16 cellular contexts compared by ENCODE assay signal in the genomic region with DNA sequence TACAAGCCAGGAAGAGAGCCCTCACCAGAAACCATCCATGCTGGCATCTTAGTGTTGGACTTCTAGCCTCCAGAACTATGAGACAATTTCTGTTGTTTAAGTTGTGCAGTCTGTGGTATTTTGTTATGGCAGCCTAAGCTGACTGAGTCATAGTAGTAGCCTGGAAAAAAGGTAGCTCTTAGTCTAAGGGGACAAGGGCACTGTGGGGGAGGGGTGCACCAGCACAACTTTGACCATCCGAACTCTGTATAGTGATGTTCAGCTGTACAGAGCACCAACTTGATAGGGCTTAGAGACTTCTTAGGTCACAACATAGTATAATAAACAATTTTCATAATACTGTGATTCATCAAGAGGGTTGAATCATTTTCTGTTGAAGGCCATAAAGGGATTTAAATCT. TPM values are rescaled to one million over a fixed set of nuclear protein-coding genes. Genes with fewer than 3 reads are reported as not detected.
DNase-seq lines count a peak whose midpoint lies in the region; ATAC-seq, FAIRE-seq and TF ChIP-seq lines count a peak whose summit lies in the region.
"Had no signal": no experiment of that assay in that cellular context is flagged by ENCODE, and none has a peak within 500 bp of the region (broad histone marks: within the 10 kb centered on the region; RNA-seq: fewer than 3 reads in every experiment).

No MANE protein-coding gene starts in this region.

- POLR2A ChIA-PET in CD4-positive, alpha-beta T cell (lab: Charles Lee) = interaction anchor here (1.9 kb wide), 1 partner anchor 14 kb away, joined by 9 read pairs; a partner anchor contains a TSS
- POLR2A ChIA-PET in HEK293 (lab: Yijun Ruan, JAX) = interaction anchor here (1.0 to 1.6 kb wide), 2 partner anchors 9 to 14 kb away, joined by 3 to 10 read pairs; a partner anchor contains a TSS
- POLR2A ChIA-PET in K562 (lab: Yijun Ruan, JAX) = interaction anchor here (2.3 to 2.6 kb wide), 3 partner anchors 9 to 13 kb away, joined by 8 to 20 read pairs (median 11); a partner anchor contains a TSS

- H3K4me3 ChIP-seq in HEK293 (ENCODE audit: low read depth, low read length) (no peak overlapping the region), K562 (no peak overlapping the region), mucosa of descending colon (no peak overlapping the region), MM.1S (ENCODE audit: low read length) (no peak overlapping the region)
- H3K4me3 ChIP-seq: SK-N-MC had no signal

- 0 out of 2 replicates have a peak, but pooled peaks cover 2% of the 10 kb centered on the region for H3K4me1 ChIP-seq in HEK293 (ENCODE audit: control insufficient read depth, insufficient read depth, low read length)
- H3K4me1 ChIP-seq in K562 (replicated peaks in 1 of 2; ENCODE audit: control insufficient read depth in 2 of 2, insufficient read depth in 2 of 2, low read length in 2 of 2) = no peaks in the 10 kb centered on the region
- no peaks in the 10 kb centered on the region for H3K4me1 ChIP-seq in mucosa of descending colon (ENCODE audit: low read depth)
- peaks cover 15% of the 10 kb centered on the region; the same call in 1 of the 2 replicates for H3K4me1 ChIP-seq in MM.1S (ENCODE audit: low read length)

- H3K27ac Mint-ChIP-seq in CD4-positive, alpha-beta T cell = peak overlapping the region; percentile 62

- FAIRE-seq in K562 (lab: Jason Lieb, UNC) = no peak
- FAIRE-seq: endometrium, kidney had no signal

- no peak overlapping the region for H2AFZ ChIP-seq in K562 (ENCODE audit: low read depth, low read length)
- no peak overlapping the region for H2AFZ ChIP-seq in MM.1S (ENCODE audit: low read length)

- H3K27ac ChIP-seq in CD4-positive, alpha-beta T cell (ENCODE audit: low read depth, low read length) = no peak overlapping the region
- H3K27ac ChIP-seq in HEK293 (ENCODE audit: extremely low read depth, low read depth, low read length) (no peak overlapping the region), K562 (ENCODE audit: extremely low read depth, low read depth, low read length) (no peak overlapping the region), MM.1S (ENCODE audit: low read length) (no peak overlapping the region)
- H3K27ac ChIP-seq: SK-N-MC had no signal

- CTCF ChIA-PET in CD4-positive, alpha-beta T cell (lab: Charles Lee) = no interaction called here
- CTCF ChIA-PET in HEK293 (lab: Yijun Ruan, JAX) (interaction anchor here (0.7 to 1.0 kb wide), 2 partner anchors 13 to 31 kb away, joined by 4 to 5 read pairs; no protein-coding TSS in a partner anchor), K562 (lab: Yijun Ruan, JAX; ENCODE audit: low intra/inter-chr PET ratio) (no interaction called here)

- H3K4me3 Mint-ChIP-seq in CD4-positive, alpha-beta T cell = no peak overlapping the region
- H3K4me3 Mint-ChIP-seq: neural crest cell had no signal

- DNase-seq in CD4-positive, alpha-beta T cell = no peak
- DNase-seq in K562 (ENCODE audit: extremely low read depth in 1 of 4, low spot score in 3 of 4) (no peak), mucosa of descending colon (no peak), MM.1S (no peak), DMS114 treated with DMSO at 0.1 percent for 48 hours (lab: John Stamatoyannopoulos, UW; ENCODE audit: unreplicated experiment) (no peak)
- DNase-seq: activated CD4-positive, alpha-beta T cell treated with anti-CD3 and anti-CD28 coated beads for 1 hour; amygdala; DMS53; kidney; NCI-H1105; NCI-H748 treated with DMSO at 0.1 percent for 48 hours had no signal

- no peak for ATAC-seq in CD4-positive, alpha-beta T cell (ENCODE audit: poor library complexity)
- ATAC-seq in K562 (peak; percentile 54; the same call in 2 of the 3 replicates), mucosa of descending colon (peak; percentile 46), GM21825 (IDR thresholded peaks at IDR 0.05; ENCODE audit: unreplicated experiment) (no peak)

- 76% methylated on average over 1 of the region's 1 CpG for WGBS in K562 (ENCODE audit: insufficient coverage, low coverage, missing lambda C conversion rate)

- TF ChIP-seq EP300 in K562 (IDR thresholded peaks at IDR 0.05; ENCODE audit: low read length) = no peak

- H3K4me2 ChIP-seq in K562 (ENCODE audit: insufficient read depth, low read length) (no peak overlapping the region), MM.1S (ENCODE audit: low read depth, low read length) (no peak overlapping the region)

- H3K4me1 Mint-ChIP-seq in CD4-positive, alpha-beta T cell (ENCODE audit: low read depth) = peaks cover 28% of the 10 kb centered on the region

- TF ChIP-seq POLR2A in K562 (conservative IDR thresholded peaks at IDR 0.05) = no peak

- H3K36me3 ChIP-seq in HEK293 (ENCODE audit: control insufficient read depth in 2 of 2, insufficient read depth in 1 of 2, low read length in 2 of 2) = peaks cover 21 to 37% of the 10 kb centered on the region in 2 experiments
- H3K36me3 ChIP-seq in K562 (ENCODE audit: control insufficient read depth, insufficient read depth, low read length) = peaks cover 41% of the 10 kb centered on the region
- H3K36me3 ChIP-seq in mucosa of descending colon (ENCODE audit: low read depth) = peaks cover 11% of the 10 kb centered on the region
- no peaks in the 10 kb centered on the region for H3K36me3 ChIP-seq in MM.1S (replicated peaks; ENCODE audit: insufficient read depth, low read length)

- H3K79me2 ChIP-seq in K562 (ENCODE audit: control insufficient read depth, insufficient read depth, low read length) (peaks cover 12% of the 10 kb centered on the region), MM.1S (ENCODE audit: low read length) (peaks cover 7% of the 10 kb centered on the region)

- BruUV-seq in K562 (replicated peaks; lab: Mats Ljungman, UMichigan) = no TSS peak

- H3F3A ChIP-seq in MM.1S (ENCODE audit: insufficient read depth, low read length) = no peaks in the 10 kb centered on the region

- no peaks in the 10 kb centered on the region for H3K9me3 ChIP-seq in CD4-positive, alpha-beta T cell (ENCODE audit: control insufficient read depth, low read length)
- H3K9me3 ChIP-seq in HEK293 (ENCODE audit: control insufficient read depth, insufficient read depth, low read depth, low read length) (no peaks in the 10 kb centered on the region), K562 (replicated peaks; ENCODE audit: control insufficient read depth, insufficient read depth, low read depth, low read length) (no peaks in the 10 kb centered on the region), mucosa of descending colon (no peaks in the 10 kb centered on the region), MM.1S (replicated peaks; ENCODE audit: insufficient read depth, low read length) (no peaks in the 10 kb centered on the region)

- no peak for TF ChIP-seq RAD21 in K562 (CRISPR knock-in tag; conservative IDR thresholded peaks at IDR 0.05 in 1 of 2, IDR thresholded peaks at IDR 0.05 in 1 of 2)

- H4K20me1 ChIP-seq in K562 (replicated peaks; ENCODE audit: control insufficient read depth, insufficient read depth, low read length) (0 out of 2 replicates have a peak, but pooled peaks cover under 1% of the 10 kb centered on the region), MM.1S (ENCODE audit: insufficient read depth, low read length) (no peaks in the 10 kb centered on the region)

- in situ Hi-C loops in K562 (cut with MboI) = no loop called here

- H3K9ac ChIP-seq in K562 (ENCODE audit: insufficient read depth in 1 of 2, low read depth in 2 of 2, low read length in 2 of 2) (no peak overlapping the region), MM.1S (ENCODE audit: low read length) (no peak overlapping the region)

- H3K9me1 ChIP-seq in K562 (ENCODE audit: control insufficient read depth, insufficient read depth, low read length) = no peaks in the 10 kb centered on the region

- no peaks in the 10 kb centered on the region for H3K27me3 ChIP-seq in CD4-positive, alpha-beta T cell (ENCODE audit: control insufficient read depth, insufficient read depth, low read length)
- H3K27me3 ChIP-seq in K562 (ENCODE audit: control insufficient read depth in 2 of 2, insufficient read depth in 2 of 2, low read length in 2 of 2) (no peaks in the 10 kb centered on the region), MM.1S (replicated peaks; ENCODE audit: insufficient read depth, low read length) (no peaks in the 10 kb centered on the region)

- H3K27me3 Mint-ChIP-seq in CD4-positive, alpha-beta T cell = no peaks in the 10 kb centered on the region

- TF ChIP-seq CTCF in CD4-positive, alpha-beta T cell (IDR thresholded peaks at IDR 0.05) = no peak
- no peak for TF ChIP-seq CTCF in HEK293 (tag by site-specific recombination; IDR thresholded peaks at IDR 0.05)
- no peak for TF ChIP-seq CTCF in K562 (IDR thresholded peaks at IDR 0.05 in 2 of 3, conservative IDR thresholded peaks at IDR 0.05 in 1 of 3; ENCODE audit: insufficient read depth in 2 of 3, low read depth in 1 of 3, low read length in 3 of 3)
- no peak for TF ChIP-seq CTCF in mucosa of descending colon (IDR thresholded peaks at IDR 0.05)
- no peak for TF ChIP-seq CTCF in MM.1S (IDR thresholded peaks at IDR 0.05; ENCODE audit: low read length)

- intact Hi-C loops in CD4-positive, alpha-beta T cell (cut with DNase I, micrococcal nuclease) = no loop called here
- intact Hi-C loops in K562 (cut with micrococcal nuclease) (no loop called here), mucosa of descending colon (cut with DNase I, micrococcal nuclease) (no loop called here)

- H3K9me3 Mint-ChIP-seq in CD4-positive, alpha-beta T cell = no peaks in the 10 kb centered on the region

- H3K36me3 Mint-ChIP-seq in CD4-positive, alpha-beta T cell (ENCODE audit: low read depth) = peaks cover 63% of the 10 kb centered on the region

- no peaks in the 10 kb centered on the region for H3K9me2 ChIP-seq in MM.1S (replicated peaks; ENCODE audit: insufficient read depth, low read length)

RNA-seq across cellular contexts. Expression of a gene that starts 14.3 kb away (rescaled TPM):
- 10 to 100 TPM; 21.4 to 22.6 TPM for total RNA-seq in CD4-positive, alpha-beta T cell
- total RNA-seq in K562 (2011; cell fraction: chromatin; rRNA removed; ENCODE audit: low replicate concordance) = 14.7 and 24.0 TPM in 2 replicates
- total RNA-seq in K562 (2011; cell fraction: nucleolus; rRNA removed) = 12.2 and 12.6 TPM in 2 replicates
- 24.9 and 39.0 TPM in 2 replicates for total RNA-seq in K562 (2011; cell fraction: nucleoplasm; rRNA removed)
- 18.3 and 24.5 TPM in 2 replicates for total RNA-seq in K562 (2014; rRNA removed)
- 46.5 and 54.1 TPM in 2 replicates for total RNA-seq in K562 (2014; rRNA removed; fragmentation: Illumina TruSeq; extraction: Trizol)
- total RNA-seq in K562 (2015; rRNA removed; fragmentation: Illumina TruSeq; extraction: Trizol) = 38.1 and 39.4 TPM in 2 replicates
- total RNA-seq in K562 (2021) = 54.1 and 61.8 TPM in 2 replicates
- 34.9 and 38.3 TPM in 2 replicates for polyA plus RNA-seq in K562 (2011; rRNA removed)
- 16.6 and 34.9 TPM in 2 replicates for polyA plus RNA-seq in K562 (2011; cell fraction: cytosol; rRNA removed)
- 12.7 and 16.0 TPM in 2 replicates for polyA plus RNA-seq in K562 (2011; cell fraction: nucleus; rRNA removed)
- 46.6 and 46.7 TPM in 2 replicates for polyA plus RNA-seq in K562 (2012)
- polyA plus RNA-seq in K562 (2014; fragmentation: Illumina TruSeq; extraction: Trizol) = 57.4 and 67.5 TPM in 2 replicates
- 10 to 100 TPM; 16.1 to 25.5 TPM for polyA plus RNA-seq in K562 (2014; fragmentation: Nextera tagmentation; extraction: Ambion mirVana)
- 27.5 and 31.3 TPM in 2 replicates for polyA plus RNA-seq in K562 (2014; rRNA removed)
- 58.4 and 64.6 TPM in 2 replicates for polyA minus RNA-seq in K562 (2011; rRNA and poly(A)+ RNA removed)
- 32.8 and 50.2 TPM in 2 replicates for polyA minus RNA-seq in K562 (2011; cell fraction: cytosol; rRNA and poly(A)+ RNA removed)
- polyA minus RNA-seq in K562 (2011; cell fraction: nucleus; rRNA and poly(A)+ RNA removed) = 5.9 and 11.8 TPM in 2 replicates
- 100 to 1,000 TPM in 2 of 3 donors, 10 to 100 TPM in 1; 88.1 to 131 (median 105) TPM for total RNA-seq in mucosa of descending colon

RNA-seq across cellular contexts. Expression of a gene that starts 23.3 kb away (rescaled TPM):
- not detected for total RNA-seq in CD4-positive, alpha-beta T cell
- not detected in 2 replicates for total RNA-seq in K562 (2011; cell fraction: chromatin; rRNA removed; ENCODE audit: low replicate concordance)
- total RNA-seq in K562 (2011; cell fraction: nucleolus; rRNA removed) = not detected in 2 replicates
- not detected in 2 replicates for total RNA-seq in K562 (2011; cell fraction: nucleoplasm; rRNA removed)
- not detected in 2 replicates for total RNA-seq in K562 (2014; rRNA removed)
- total RNA-seq in K562 (2014; rRNA removed; fragmentation: Illumina TruSeq; extraction: Trizol) = not detected in 2 replicates
- total RNA-seq in K562 (2015; rRNA removed; fragmentation: Illumina TruSeq; extraction: Trizol) = not detected in 2 replicates
- not detected in 2 replicates for total RNA-seq in K562 (2021)
- polyA plus RNA-seq in K562 (2011; rRNA removed) = not detected in 2 replicates
- polyA plus RNA-seq in K562 (2011; cell fraction: cytosol; rRNA removed) = not detected in 2 replicates
- polyA plus RNA-seq in K562 (2011; cell fraction: nucleus; rRNA removed) = not detected in 2 replicates
- polyA plus RNA-seq in K562 (2012) = not detected in 2 replicates
- polyA plus RNA-seq in K562 (2014; fragmentation: Illumina TruSeq; extraction: Trizol) = not detected in 2 replicates
- not detected for polyA plus RNA-seq in K562 (2014; fragmentation: Nextera tagmentation; extraction: Ambion mirVana)
- not detected in 2 replicates for polyA plus RNA-seq in K562 (2014; rRNA removed)
- polyA minus RNA-seq in K562 (2011; rRNA and poly(A)+ RNA removed) = not detected in 2 replicates
- not detected in 2 replicates for polyA minus RNA-seq in K562 (2011; cell fraction: cytosol; rRNA and poly(A)+ RNA removed)
- not detected in 2 replicates for polyA minus RNA-seq in K562 (2011; cell fraction: nucleus; rRNA and poly(A)+ RNA removed)
- not detected for total RNA-seq in mucosa of descending colon
- total RNA-seq: kidney, neural crest cell had no signal

RNA-seq across cellular contexts. Expression of a gene that starts 35.8 kb away (rescaled TPM):
- 1 to 10 TPM; 1.6 to 1.8 TPM for total RNA-seq in CD4-positive, alpha-beta T cell
- total RNA-seq in K562 (2011; cell fraction: chromatin; rRNA removed; ENCODE audit: low replicate concordance) = 4.7 and 10.3 TPM in 2 replicates
- total RNA-seq in K562 (2011; cell fraction: nucleolus; rRNA removed) = 9.0 and 9.3 TPM in 2 replicates
- total RNA-seq in K562 (2011; cell fraction: nucleoplasm; rRNA removed) = 6.5 and 7.2 TPM in 2 replicates
- total RNA-seq in K562 (2014; rRNA removed) (9.8 and 14.3 TPM in 2 replicates), K562 (2014; rRNA removed; fragmentation: Illumina TruSeq; extraction: Trizol) (3.9 and 4.4 TPM in 2 replicates), K562 (2015; rRNA removed; fragmentation: Illumina TruSeq; extraction: Trizol) (8.6 and 10.1 TPM in 2 replicates), K562 (2021) (12.4 and 13.1 TPM in 2 replicates), mucosa of descending colon (10 to 100 TPM in 1 of 3 donors, 1 to 10 TPM in 2; 2.9 to 14.5 (median 5.4) TPM)
- polyA plus RNA-seq in K562 (2011; rRNA removed) (15.8 and 16.9 TPM in 2 replicates), K562 (2014; fragmentation: Illumina TruSeq; extraction: Trizol) (14.2 and 16.7 TPM in 2 replicates), K562 (2014; fragmentation: Nextera tagmentation; extraction: Ambion mirVana) (1 to 10 TPM; 2.3 to 3.0 TPM), K562 (2014; rRNA removed) (11.0 and 11.4 TPM in 2 replicates)
- polyA plus RNA-seq in K562 (2011; cell fraction: cytosol; rRNA removed) = 28.2 and 31.1 TPM in 2 replicates
- polyA plus RNA-seq in K562 (2011; cell fraction: nucleus; rRNA removed) = 16.1 and 16.9 TPM in 2 replicates
- polyA plus RNA-seq in K562 (2012) = 11.8 and 17.5 TPM in 2 replicates
- 7.1 and 11.6 TPM in 2 replicates for polyA minus RNA-seq in K562 (2011; rRNA and poly(A)+ RNA removed)
- polyA minus RNA-seq in K562 (2011; cell fraction: cytosol; rRNA and poly(A)+ RNA removed) = 4.1 and 5.0 TPM in 2 replicates
- polyA minus RNA-seq in K562 (2011; cell fraction: nucleus; rRNA and poly(A)+ RNA removed) = 4.6 and 6.2 TPM in 2 replicates

Comparison
In these comparisons a context has a peak if more than half of its experiments do, and no peak if none do; other contexts are left out.
1. ATAC-seq: peak in K562 (single experiment) and mucosa of descending colon (single experiment); none in CD4-positive, alpha-beta T cell (single experiment) and GM21825 (single experiment).